In the genomic region with DNA sequence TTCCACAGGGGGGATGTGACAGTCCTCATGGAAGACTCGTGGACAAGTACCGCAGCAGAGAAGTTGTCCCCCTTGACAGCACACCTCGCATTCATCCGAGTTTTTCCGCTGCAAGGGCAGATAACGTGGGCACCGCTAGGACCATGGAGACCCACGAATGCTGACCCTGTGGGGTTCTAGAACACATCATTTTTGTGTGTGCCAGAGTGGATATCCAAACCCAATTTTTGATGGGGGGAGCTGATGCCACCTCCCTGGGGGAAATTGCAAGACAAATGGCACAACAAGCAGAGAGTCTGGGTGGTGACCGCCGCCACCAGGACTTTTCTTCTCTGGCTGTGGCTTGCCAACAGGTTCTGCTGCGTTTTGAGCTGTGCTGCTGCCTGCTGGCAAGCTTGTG, we compare ENCODE assay signal across 26 cellular contexts. TPM values are rescaled to one million over a fixed set of nuclear protein-coding genes. Genes with fewer than 3 reads are reported as not detected.
"Had no signal": no experiment of that assay in that cellular context is flagged by ENCODE, and none has a peak within 500 bp of the region (broad histone marks: within the 10 kb centered on the region; RNA-seq: fewer than 3 reads in every experiment).

No MANE protein-coding gene starts in this region.

- H3K4me3 Mint-ChIP-seq: activated CD4-positive, alpha-beta memory T cell treated with anti-CD3 and anti-CD28 coated beads for 36 hours; activated CD8-positive, alpha-beta memory T cell treated with anti-CD3 and anti-CD28 coated beads, Interleukin-2, amount 10 ng/mL, durations not matched to agents 7 days and 5 days; activated CD8-positive, alpha-beta T cell treated with anti-CD3 and anti-CD28 coated beads, Interleukin-2, amount 10 ng/mL, durations not matched to agents 7 days and 5 days; activated naive CD4-positive, alpha-beta T cell treated with anti-CD3 and anti-CD28 coated beads, Interleukin-2, amount 10 ng/mL, durations not matched to agents 7 days and 5 days; activated naive CD8-positive, alpha-beta T cell; activated T-helper 1 cell treated with anti-CD3 and anti-CD28 coated beads, Interleukin-12 subunit alpha, Interleukin-12 subunit beta, Interleukin-2, Interleukin-4 antibody, amounts not matched to agents 30 ng/mL and 10 ng/mL and 1 ng/mL, durations not matched to agents 14 hours and 24 hours and 36 hours; effector memory CD8-positive, alpha-beta T cell had no signal

- H3K9me3 ChIP-seq: esophagus squamous epithelium, gastroesophageal sphincter had no signal

- H3K27me3 Mint-ChIP-seq: activated CD4-positive, alpha-beta memory T cell treated with anti-CD3 and anti-CD28 coated beads for 36 hours; activated CD8-positive, alpha-beta memory T cell treated with anti-CD3 and anti-CD28 coated beads, Interleukin-2, amount 10 ng/mL, durations not matched to agents 7 days and 5 days; activated naive CD4-positive, alpha-beta T cell treated with anti-CD3 and anti-CD28 coated beads, Interleukin-2, amount 10 ng/mL, durations not matched to agents 7 days and 5 days; activated naive CD8-positive, alpha-beta T cell; effector memory CD8-positive, alpha-beta T cell had no signal

- H3K4me3 ChIP-seq: esophagus squamous epithelium, gastroesophageal sphincter had no signal

- ATAC-seq: activated CD8-positive, alpha-beta memory T cell treated with anti-CD3 and anti-CD28 coated beads, Interleukin-2, amount 10 ng/mL, durations not matched to agents 7 days and 5 days; activated CD8-positive, alpha-beta T cell treated with anti-CD3 and anti-CD28 coated beads, Interleukin-2, amount 10 ng/mL, durations not matched to agents 7 days and 5 days; effector memory CD8-positive, alpha-beta T cell; gastroesophageal sphincter had no signal

- H3K27me3 ChIP-seq: esophagus squamous epithelium, gastroesophageal sphincter had no signal

- H3K27ac Mint-ChIP-seq: activated CD4-positive, alpha-beta memory T cell treated with anti-CD3 and anti-CD28 coated beads for 36 hours; activated CD8-positive, alpha-beta memory T cell treated with anti-CD3 and anti-CD28 coated beads, Interleukin-2, amount 10 ng/mL, durations not matched to agents 7 days and 5 days; activated CD8-positive, alpha-beta T cell treated with anti-CD3 and anti-CD28 coated beads, Interleukin-2, amount 10 ng/mL, durations not matched to agents 7 days and 5 days; activated naive CD4-positive, alpha-beta T cell treated with anti-CD3 and anti-CD28 coated beads, Interleukin-2, amount 10 ng/mL, durations not matched to agents 7 days and 5 days; activated T-helper 1 cell treated with anti-CD3 and anti-CD28 coated beads, Interleukin-12 subunit alpha, Interleukin-12 subunit beta, Interleukin-2, Interleukin-4 antibody, amounts not matched to agents 30 ng/mL and 10 ng/mL and 1 ng/mL, durations not matched to agents 14 hours and 24 hours and 36 hours; activated T-helper 2 cell treated with anti-CD3 and anti-CD28 coated beads, Interferon-gamma antibody, Interleukin-2, Interleukin-4, amounts not matched to agents 10 μg/mL and 5 μg/mL and 100 μg/mL, durations not matched to agents 14 hours and 24 hours and 36 hours had no signal

- H3K4me1 ChIP-seq: gastroesophageal sphincter had no signal

- DNase-seq: activated CD4-positive, alpha-beta memory T cell treated with anti-CD3 and anti-CD28 coated beads for 36 hours; activated CD4-positive, alpha-beta T cell treated with anti-CD3 and anti-CD28 coated beads for 1 hour; activated CD4-positive, alpha-beta T cell treated with anti-CD3 and anti-CD28 coated beads for 48 hours; activated CD8-positive, alpha-beta memory T cell treated with anti-CD3 and anti-CD28 coated beads, Interleukin-2, amount 10 ng/mL, durations not matched to agents 7 days and 5 days; activated CD8-positive, alpha-beta memory T cell treated with anti-CD3 and anti-CD28 coated beads, Interleukin-2, amount 50 U/mL, for 4 hours; activated CD8-positive, alpha-beta T cell treated with anti-CD3 and anti-CD28 coated beads, Interleukin-2, amount 10 ng/mL, durations not matched to agents 7 days and 5 days; activated effector memory CD4-positive, alpha-beta T cell treated with anti-CD3 and anti-CD28 coated beads, Interleukin-2, amount 50 U/mL, for 16 hours; activated naive CD4-positive, alpha-beta T cell treated with anti-CD3 and anti-CD28 coated beads, Interleukin-2, amount 10 ng/mL, durations not matched to agents 7 days and 5 days; activated T-cell treated with anti-CD3 and anti-CD28 coated beads, Interleukin-2, amount 50 U/mL, for 1 hour; activated T-cell treated with anti-CD3 and anti-CD28 coated beads, Interleukin-2, amount 50 U/mL, for 48 hours; amniotic stem cell; anterior cingulate cortex; caudate nucleus; cortex of kidney; dermis blood vessel endothelial cell; effector CD4-positive, alpha-beta T cell; effector memory CD8-positive, alpha-beta T cell; erythroblast; esophagus squamous epithelium; foreskin melanocyte; T-helper 2 cell had no signal

- H3K9me3 Mint-ChIP-seq: activated CD4-positive, alpha-beta memory T cell treated with anti-CD3 and anti-CD28 coated beads for 36 hours; activated naive CD4-positive, alpha-beta T cell treated with anti-CD3 and anti-CD28 coated beads, Interleukin-2, amount 10 ng/mL, durations not matched to agents 7 days and 5 days; activated T-helper 1 cell treated with anti-CD3 and anti-CD28 coated beads, Interleukin-12 subunit alpha, Interleukin-12 subunit beta, Interleukin-2, Interleukin-4 antibody, amounts not matched to agents 30 ng/mL and 10 ng/mL and 1 ng/mL, durations not matched to agents 14 hours and 24 hours and 36 hours; activated T-helper 2 cell treated with anti-CD3 and anti-CD28 coated beads, Interferon-gamma antibody, Interleukin-2, Interleukin-4, amounts not matched to agents 10 μg/mL and 5 μg/mL and 100 μg/mL, durations not matched to agents 14 hours and 24 hours and 36 hours; effector memory CD8-positive, alpha-beta T cell had no signal

- H3K27ac ChIP-seq: esophagus squamous epithelium, gastroesophageal sphincter had no signal

RNA-seq across cellular contexts. Expression of gene SP140, which starts 52.7 kb away (rescaled TPM):
- total RNA-seq: dermis blood vessel endothelial cell, glomerular endothelial cell had no signal
